8 cellular contexts compared by ENCODE assay signal in genomic region chr10:124403548-124403947, GRCh38. TPM values are rescaled to one million over a fixed set of nuclear protein-coding genes. Genes with fewer than 3 reads are reported as not detected.
DNase-seq lines count a peak whose midpoint lies in the region; ATAC-seq, FAIRE-seq and TF ChIP-seq lines count a peak whose summit lies in the region.

No MANE protein-coding gene starts in this region.

- H3K4me2 ChIP-seq in KMS-11 (peak overlapping the region; percentile 44; the same call in 1 of the 2 replicates), OCI-LY1 (ENCODE audit: low read length) (peak overlapping the region; percentile 30; the same call in 1 of the 2 replicates), astrocyte (ENCODE audit: low read length) (no peak overlapping the region)

- no peaks in the 10 kb centered on the region for H3K9me2 ChIP-seq in OCI-LY1 (ENCODE audit: low read depth, low read length)

- peak; percentile 83 for ATAC-seq in GM21786 (IDR thresholded peaks at IDR 0.05; ENCODE audit: unreplicated experiment)

- H3K79me2 ChIP-seq in KMS-11 (ENCODE audit: insufficient read depth, low read depth) (no peaks in the 10 kb centered on the region), OCI-LY1 (ENCODE audit: insufficient read depth, low read length) (no peaks in the 10 kb centered on the region), astrocyte (ENCODE audit: insufficient read depth, low read length) (no peaks in the 10 kb centered on the region)

- H3K4me3 ChIP-seq in KMS-11 (IDR thresholded peaks at IDR 0.05; ENCODE audit: insufficient read depth, low read depth, low read length), result no peak overlapping the region
- H3K4me3 ChIP-seq in OCI-LY1 (ENCODE audit: low read depth, low read length, poor library complexity, severe bottlenecking), result no peak overlapping the region
- no peak overlapping the region for H3K4me3 ChIP-seq in astrocyte (ENCODE audit: insufficient read depth, low read depth, low read length)
- no peak overlapping the region for H3K4me3 ChIP-seq in small intestine (ENCODE audit: low read depth in 1 of 2, low read length in 2 of 2)

- H4K20me1 ChIP-seq in KMS-11 (ENCODE audit: insufficient read depth) (no peaks in the 10 kb centered on the region), OCI-LY1 (ENCODE audit: insufficient read depth, low read length) (no peaks in the 10 kb centered on the region), astrocyte (ENCODE audit: insufficient read depth, low read length) (peaks cover 37% of the 10 kb centered on the region)

- H3K36me3 Mint-ChIP-seq in astrocyte (ENCODE audit: low read depth, unreplicated experiment), result peaks cover 21% of the 10 kb centered on the region

- H3K9me3 Mint-ChIP-seq in astrocyte (ENCODE audit: unreplicated experiment), result no peaks in the 10 kb centered on the region

- H3K4me1 ChIP-seq in KMS-11 (ENCODE audit: low read depth, poor library complexity, severe bottlenecking) (peaks cover 21% of the 10 kb centered on the region), OCI-LY1 (ENCODE audit: insufficient read depth, low read length, severe bottlenecking) (peaks cover 10% of the 10 kb centered on the region), astrocyte (ENCODE audit: insufficient read depth, low read length) (no peaks in the 10 kb centered on the region), small intestine (ENCODE audit: control insufficient read depth in 2 of 2, insufficient read depth in 1 of 2, low read depth in 1 of 2, low read length in 1 of 2) (peaks cover 0 to 4% of the 10 kb centered on the region in 2 donors)

- no peaks in the 10 kb centered on the region for H3K27me3 ChIP-seq in KMS-11 (ENCODE audit: insufficient read depth, low read depth)
- no peaks in the 10 kb centered on the region for H3K27me3 ChIP-seq in OCI-LY1 (ENCODE audit: insufficient read depth, low read length)
- no peaks in the 10 kb centered on the region for H3K27me3 ChIP-seq in astrocyte (ENCODE audit: insufficient read depth, low read length)
- no peaks in the 10 kb centered on the region for H3K27me3 ChIP-seq in small intestine (ENCODE audit: control insufficient read depth in 2 of 2, insufficient read depth in 2 of 2, low read length in 2 of 2)

- H3K4me1 Mint-ChIP-seq in astrocyte (ENCODE audit: low read depth, unreplicated experiment), result peaks cover 2% of the 10 kb centered on the region

- H3K27ac ChIP-seq in KMS-11, result peak overlapping the region; percentile 14; the same call in 1 of the 2 replicates
- peak overlapping the region; percentile 9 for H3K27ac ChIP-seq in OCI-LY1 (ENCODE audit: low read depth, low read length, poor library complexity, severe bottlenecking)
- H3K27ac ChIP-seq in astrocyte (ENCODE audit: low read depth, low read length), result no peak overlapping the region
- no peak overlapping the region for H3K27ac ChIP-seq in small intestine (ENCODE audit: low read depth in 1 of 2, low read length in 1 of 2)

- TF ChIP-seq CTCF in KMS-11 (conservative IDR thresholded peaks at IDR 0.05; ENCODE audit: low read depth, low read length) (peak; percentile 78), OCI-LY1 (IDR thresholded peaks at IDR 0.05; ENCODE audit: low read length) (peak; percentile 67; the same call in 1 of the 2 replicates), astrocyte (IDR thresholded peaks at IDR 0.05; ENCODE audit: insufficient read depth, low read depth, low read length) (peak; percentile 74)

- DNase-seq in activated CD4-positive, alpha-beta T cell treated with anti-CD3 and anti-CD28 coated beads for 48 hours, result peak; percentile 16
- no peak for DNase-seq in activated CD4-positive, alpha-beta T cell treated with anti-CD3 and anti-CD28 coated beads, Interleukin-2, amount 50 U/mL, for 4 hours
- DNase-seq in astrocyte (ENCODE audit: low read depth) (peak; percentile 65), iPS DF 19.7 (ENCODE audit: low read depth, low spot score) (peak; percentile 86), small intestine (peak; percentile 88)

- no peaks in the 10 kb centered on the region for H3K27me3 Mint-ChIP-seq in astrocyte (ENCODE audit: low read depth, unreplicated experiment)

- no peaks in the 10 kb centered on the region for H3F3A ChIP-seq in OCI-LY1 (ENCODE audit: insufficient read depth, low read length)

- H2AFZ ChIP-seq in KMS-11 (ENCODE audit: low read depth) (no peak overlapping the region), OCI-LY1 (ENCODE audit: low read length) (no peak overlapping the region), astrocyte (ENCODE audit: low read depth, low read length) (no peak overlapping the region)

- H3K27ac Mint-ChIP-seq in astrocyte (ENCODE audit: unreplicated experiment), result peak overlapping the region; percentile 76

- H3K4me3 Mint-ChIP-seq in astrocyte (ENCODE audit: unreplicated experiment), result no peak overlapping the region

- H3K9ac ChIP-seq in KMS-11 (no peak overlapping the region), OCI-LY1 (ENCODE audit: low read length) (no peak overlapping the region; the same call in 1 of the 2 replicates), astrocyte (ENCODE audit: low read length) (no peak overlapping the region)

- FAIRE-seq in astrocyte (lab: Jason Lieb, UNC) (peak; percentile 94), small intestine (lab: Jason Lieb, UNC) (no peak)

- H3K36me3 ChIP-seq in KMS-11 (ENCODE audit: insufficient read depth), result peaks cover 20% of the 10 kb centered on the region; the same call in 1 of the 2 replicates
- peaks cover 38% of the 10 kb centered on the region for H3K36me3 ChIP-seq in OCI-LY1 (ENCODE audit: insufficient read depth, low read length)
- H3K36me3 ChIP-seq in astrocyte (ENCODE audit: insufficient read depth, low read length), result peaks cover 57% of the 10 kb centered on the region
- peaks cover 14 to 39% of the 10 kb centered on the region in 2 donors for H3K36me3 ChIP-seq in small intestine (ENCODE audit: control insufficient read depth in 2 of 2, insufficient read depth in 2 of 2, low read length in 2 of 2)

- no peaks in the 10 kb centered on the region for H3K9me3 ChIP-seq in OCI-LY1 (ENCODE audit: low read length)
- H3K9me3 ChIP-seq in astrocyte (ENCODE audit: insufficient read depth, low read depth, low read length), result no peaks in the 10 kb centered on the region
- H3K9me3 ChIP-seq in small intestine (ENCODE audit: control insufficient read depth, low read depth), result no peaks in the 10 kb centered on the region

- 46 to 55% (median 47%) methylated on average over 8 of the region's 8 CpGs for WGBS in small intestine, 3 donors

RNA-seq across cellular contexts. Expression of gene OAT, which starts 15.2 kb away (rescaled TPM):
- total RNA-seq in astrocyte, result 119 and 120 TPM in 2 replicates
- 1,000 to 10,000 TPM in 1 of 3 donors, 100 to 1,000 TPM in 2; 247 to 1,393 (median 653) TPM for polyA plus RNA-seq in small intestine

RNA-seq across cellular contexts. Expression of gene NKX1-2, which starts 46.3 kb away (rescaled TPM):
- total RNA-seq in astrocyte, result 0.07 TPM in 1 of 2 replicates, not detected in the other
- polyA plus RNA-seq in small intestine, result under 1 TPM in 1 of 3 donors, not detected in 2; 0.06 TPM

RNA-seq across cellular contexts. Expression of gene LHPP, which starts 58.1 kb away (rescaled TPM):
- 6.9 and 9.7 TPM in 2 replicates for total RNA-seq in astrocyte
- 10 to 100 TPM; 17.2 to 36.5 (median 33.5) TPM for polyA plus RNA-seq in small intestine

Comparison
In these comparisons a context has a peak if more than half of its experiments do, and no peak if none do; other contexts are left out.
1. DNase-seq: peak in activated CD4-positive, alpha-beta T cell treated with anti-CD3 and anti-CD28 coated beads for 48 hours (single experiment), astrocyte (single experiment), iPS DF 19.7 (single experiment) and small intestine (single experiment); none in activated CD4-positive, alpha-beta T cell treated with anti-CD3 and anti-CD28 coated beads, Interleukin-2, amount 50 U/mL, for 4 hours (0 of 2).
2. H3K27ac ChIP-seq: peak in KMS-11 (single experiment) and OCI-LY1 (single experiment); none in astrocyte (single experiment) and small intestine (0 of 2).
3. Peak in every context shown above with its lines, with median percentiles within 50 percentile points of each other: CTCF ChIP-seq.